In genomic region chr5:171857537-171857936, GRCh38 we compare ENCODE assay signal across 2 cellular contexts.
TF ChIP-seq lines count a peak whose summit lies in the region.

No MANE protein-coding gene starts in this region.

TF ChIP-seq in WTC11, 78 proteins besides CTCF, POLR2A, EP300 and RAD21 (continued from another document):
- no peak for TF ChIP-seq ARID4B (CRISPR knock-in tag; IDR thresholded peaks at IDR 0.05; ENCODE audit: borderline replicate concordance)
- no peak for TF ChIP-seq ZNF219 (CRISPR knock-in tag; IDR thresholded peaks at IDR 0.05; ENCODE audit: borderline replicate concordance)
- no peak for TF ChIP-seq ZNF138 (CRISPR knock-in tag; conservative IDR thresholded peaks at IDR 0.05)
- TF ChIP-seq IRF1 (CRISPR knock-in tag; IDR thresholded peaks at IDR 0.05), result no peak
- no peak for TF ChIP-seq FOXP4 (CRISPR knock-in tag; IDR thresholded peaks at IDR 0.05)
- TF ChIP-seq NFYB (CRISPR knock-in tag; conservative IDR thresholded peaks at IDR 0.05; ENCODE audit: low read depth), result no peak
- TF ChIP-seq SMAD3 (CRISPR knock-in tag; IDR thresholded peaks at IDR 0.05; ENCODE audit: borderline replicate concordance), result no peak
- TF ChIP-seq FOXJ3 (CRISPR knock-in tag; IDR thresholded peaks at IDR 0.05; ENCODE audit: borderline replicate concordance), result no peak

TF ChIP-seq in SK-N-SH treated with all-trans-retinoic acid at 6 μM for 48 hours, 23 proteins besides CTCF, POLR2A, EP300 and RAD21 (continued from another document):
- TF ChIP-seq TSHZ2 (CRISPR knock-in tag; IDR thresholded peaks at IDR 0.05), result no peak
